ENCODE assay signal across 8 cellular contexts in the genomic region with DNA sequence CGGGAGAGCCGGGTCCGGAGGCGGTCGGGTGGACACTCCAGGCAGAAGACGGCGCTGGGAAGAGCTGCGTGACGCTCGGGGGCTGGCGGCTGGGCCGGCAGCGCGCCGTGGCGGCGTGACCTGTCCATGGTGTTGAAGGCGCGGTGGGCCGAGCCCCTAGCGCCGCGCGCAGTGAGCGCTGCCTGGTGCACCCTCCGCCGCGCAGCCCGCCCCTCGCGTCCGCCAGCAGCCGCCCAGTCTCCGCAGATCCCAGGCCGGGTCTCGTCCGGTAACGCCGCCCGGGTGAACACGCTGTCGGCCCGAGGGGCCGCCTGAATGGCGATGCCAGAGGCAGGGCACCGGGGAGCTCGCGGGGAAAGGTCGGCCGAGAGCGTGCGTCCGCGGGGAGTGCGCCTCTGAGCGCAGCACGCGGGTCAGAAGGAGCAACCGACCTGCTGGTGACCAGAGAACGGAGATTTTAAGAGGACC. TPM values are rescaled to one million over a fixed set of nuclear protein-coding genes. Genes with fewer than 3 reads are reported as not detected.
DNase-seq lines count a peak whose midpoint lies in the region; ATAC-seq and FAIRE-seq lines count a peak whose summit lies in the region.

No MANE protein-coding gene starts in this region.

- H3K4me1 Mint-ChIP-seq in stimulated activated naive B cell treated with anti-CD40 and anti-IgM and Interleukin-4, amounts not matched to agents 10 μg/mL and 1 μg/mL and 100 μg/mL, for 72 hours, result peaks cover 15 to 35% of the 10 kb centered on the region in 2 donors

- H3K36me3 Mint-ChIP-seq in stimulated activated naive B cell treated with anti-CD40 and anti-IgM and Interleukin-4, amounts not matched to agents 10 μg/mL and 1 μg/mL and 100 μg/mL, for 72 hours, result no peaks in the 10 kb centered on the region

- DNase-seq in SHP77 (lab: John Stamatoyannopoulos, UW) (peak; percentile 35 to 37), SHP77 treated with DMSO at 0.1 percent for 48 hours (lab: John Stamatoyannopoulos, UW) (no peak), RCC 7860 (ENCODE audit: low spot score) (peak; percentile 46), cerebellum (ENCODE audit: low spot score) (peak; percentile 27), left kidney (ENCODE audit: low read depth, low spot score) (peak; percentile 88)
- DNase-seq in stimulated activated naive B cell treated with anti-CD40 and anti-IgM and Interleukin-4, amounts not matched to agents 10 μg/mL and 1 μg/mL and 100 μg/mL, for 72 hours, result peak; percentile 1

- H3K27ac Mint-ChIP-seq in stimulated activated naive B cell treated with anti-CD40 and anti-IgM and Interleukin-4, amounts not matched to agents 10 μg/mL and 1 μg/mL and 100 μg/mL, for 72 hours, result no peak overlapping the region

- H3K9me3 Mint-ChIP-seq in stimulated activated naive B cell treated with anti-CD40 and anti-IgM and Interleukin-4, amounts not matched to agents 10 μg/mL and 1 μg/mL and 100 μg/mL, for 72 hours, result no peaks in the 10 kb centered on the region

- ATAC-seq in stimulated activated naive B cell treated with anti-CD40 and anti-IgM and Interleukin-4, amounts not matched to agents 10 μg/mL and 1 μg/mL and 100 μg/mL, for 72 hours (replicated peaks), result peak; percentile 48 to 53
- ATAC-seq in GM18873 (IDR thresholded peaks at IDR 0.05; ENCODE audit: low FRiP score, unreplicated experiment) (no peak), GM19328 (IDR thresholded peaks at IDR 0.05; ENCODE audit: unreplicated experiment) (no peak)

- H3K4me3 Mint-ChIP-seq in stimulated activated naive B cell treated with anti-CD40 and anti-IgM and Interleukin-4, amounts not matched to agents 10 μg/mL and 1 μg/mL and 100 μg/mL, for 72 hours, result peak overlapping the region; percentile 82 to 84

- no peak for FAIRE-seq in RCC 7860 (lab: Jason Lieb, UNC)

- peaks cover 46 to 63% of the 10 kb centered on the region in 2 donors for H3K27me3 Mint-ChIP-seq in stimulated activated naive B cell treated with anti-CD40 and anti-IgM and Interleukin-4, amounts not matched to agents 10 μg/mL and 1 μg/mL and 100 μg/mL, for 72 hours

RNA-seq across cellular contexts. Expression of gene TMEM178B, which starts 0.7 kb away (rescaled TPM):
- total RNA-seq in cerebellum, result 50.7 TPM

RNA-seq across cellular contexts. Expression of gene MRPS33, which starts 58.5 kb away (rescaled TPM):
- total RNA-seq in cerebellum, result 16.1 TPM

Comparison
In these comparisons a context has a peak if more than half of its experiments do, and no peak if none do; other contexts are left out.
1. ATAC-seq: peak in stimulated activated naive B cell treated with anti-CD40 and anti-IgM and Interleukin-4, amounts not matched to agents 10 μg/mL and 1 μg/mL and 100 μg/mL, for 72 hours (2 of 2); none in GM18873 (single experiment) and GM19328 (single experiment).